17 cellular contexts compared by ENCODE assay signal in genomic region chr6:57068066-57068465, GRCh38.
"Had no signal": no experiment of that assay in that cellular context is flagged by ENCODE, and none has a peak within 500 bp of the region (broad histone marks: within the 10 kb centered on the region; RNA-seq: fewer than 3 reads in every experiment).

No MANE protein-coding gene starts in this region.

- H3K4me3 Mint-ChIP-seq: activated naive CD4-positive, alpha-beta T cell treated with anti-CD3 and anti-CD28 coated beads, Interleukin-2, amount 10 ng/mL, durations not matched to agents 7 days and 5 days; brain; endodermal cell; naive thymus-derived CD8-positive, alpha-beta T cell had no signal

- H3K4me3 ChIP-seq: dorsolateral prefrontal cortex, left lung, mucosa of descending colon, skin epidermis, tibial nerve, vagina had no signal

- DNase-seq: activated CD4-positive, alpha-beta T cell treated with anti-CD3 and anti-CD28 coated beads for 1 hour; activated CD4-positive, alpha-beta T cell treated with anti-CD3 and anti-CD28 coated beads, Interleukin-2, amount 50 U/mL, for 4 hours; activated naive CD4-positive, alpha-beta T cell treated with anti-CD3 and anti-CD28 coated beads, Interleukin-2, amount 10 ng/mL, durations not matched to agents 7 days and 5 days; dorsolateral prefrontal cortex; endodermal cell; left lung; mucosa of descending colon; naive thymus-derived CD8-positive, alpha-beta T cell; posterior cingulate gyrus; stimulated activated CD4-positive, alpha-beta T cell treated with anti-CD3 and anti-CD28 coated beads, Interleukin-4, amount 100 ng/mL, for 24 hours; stimulated activated naive CD4-positive, alpha-beta T cell; substantia nigra; T-helper 1 cell had no signal

- H3K9me3 Mint-ChIP-seq: activated naive CD4-positive, alpha-beta T cell treated with anti-CD3 and anti-CD28 coated beads, Interleukin-2, amount 10 ng/mL, durations not matched to agents 7 days and 5 days; brain; naive thymus-derived CD8-positive, alpha-beta T cell had no signal

- H3K27me3 ChIP-seq: dorsolateral prefrontal cortex, left lung, tibial nerve, vagina had no signal

- H3K27me3 Mint-ChIP-seq: activated naive CD4-positive, alpha-beta T cell treated with anti-CD3 and anti-CD28 coated beads, Interleukin-2, amount 10 ng/mL, durations not matched to agents 7 days and 5 days; brain; naive thymus-derived CD8-positive, alpha-beta T cell had no signal

- H3K9me3 ChIP-seq: left lung, mucosa of descending colon, tibial nerve, vagina had no signal

- H3K4me1 ChIP-seq: left lung, tibial nerve, vagina had no signal

- ATAC-seq: left lung; mucosa of descending colon; naive thymus-derived CD8-positive, alpha-beta T cell had no signal

- H3K27ac Mint-ChIP-seq: activated naive CD4-positive, alpha-beta T cell treated with anti-CD3 and anti-CD28 coated beads, Interleukin-2, amount 10 ng/mL, durations not matched to agents 7 days and 5 days; brain; endodermal cell; naive thymus-derived CD8-positive, alpha-beta T cell had no signal

- H3K27ac ChIP-seq: dorsolateral prefrontal cortex, left lung, skin epidermis, tibial nerve, vagina had no signal
